1 cellular context compared by ENCODE assay signal in genomic region chrX:68688931-68689330, GRCh38. TPM values are rescaled to one million over a fixed set of nuclear protein-coding genes. Genes with fewer than 3 reads are reported as not detected.
"Had no signal": no experiment of that assay in that cellular context is flagged by ENCODE, and none has a peak within 500 bp of the region (broad histone marks: within the 10 kb centered on the region; RNA-seq: fewer than 3 reads in every experiment).

No MANE protein-coding gene starts in this region.

RNA-seq across cellular contexts. Expression of gene STARD8, which starts 41.5 kb away (rescaled TPM):
- polyA plus RNA-seq: naive thymus-derived CD8-positive, alpha-beta T cell had no signal
